ENCODE assay signal across 14 cellular contexts in genomic region chrX:48975541-48975940, GRCh38.
"Had no signal": no experiment of that assay in that cellular context is flagged by ENCODE, and none has a peak within 500 bp of the region (broad histone marks: within the 10 kb centered on the region; RNA-seq: fewer than 3 reads in every experiment).

No MANE protein-coding gene starts in this region.

- H3K9me3 Mint-ChIP-seq: natural killer cell, type B pancreatic cell had no signal

- H3K4me3 Mint-ChIP-seq: endodermal cell, natural killer cell, type B pancreatic cell had no signal

- H3K36me3 Mint-ChIP-seq: natural killer cell had no signal

- ATAC-seq: heart right ventricle, left cardiac atrium, natural killer cell had no signal

- H3K27me3 Mint-ChIP-seq: progenitor cell of endocrine pancreas, type B pancreatic cell had no signal

- H3K4me1 Mint-ChIP-seq: endodermal cell had no signal

- H3K27ac Mint-ChIP-seq: endodermal cell, progenitor cell of endocrine pancreas, type B pancreatic cell had no signal

- DNase-seq: activated CD4-positive, CD25-positive, alpha-beta regulatory T cell treated with anti-CD3 and anti-CD28 coated beads, Interleukin-2, amount 50 U/mL, for 72 hours; cerebellar nuclear complex; endodermal cell; heart right ventricle; islet precursor cell; left cardiac atrium; midbrain; natural killer cell; retina; stimulated activated CD4-positive, alpha-beta T cell treated with anti-CD3 and anti-CD28 coated beads, Interleukin-2, amount 100 ng/mL, for 48 hours; stimulated activated CD8-positive, alpha-beta memory T cell treated with anti-CD3 and anti-CD28 coated beads, Interleukin-4, amount 100 ng/mL, for 48 hours; stimulated activated naive CD4-positive, alpha-beta T cell treated with Interleukin-2 at 50 U/mL for 16 hours had no signal
